Comparison of ENCODE assay signal across 28 cellular contexts in the genomic region with DNA sequence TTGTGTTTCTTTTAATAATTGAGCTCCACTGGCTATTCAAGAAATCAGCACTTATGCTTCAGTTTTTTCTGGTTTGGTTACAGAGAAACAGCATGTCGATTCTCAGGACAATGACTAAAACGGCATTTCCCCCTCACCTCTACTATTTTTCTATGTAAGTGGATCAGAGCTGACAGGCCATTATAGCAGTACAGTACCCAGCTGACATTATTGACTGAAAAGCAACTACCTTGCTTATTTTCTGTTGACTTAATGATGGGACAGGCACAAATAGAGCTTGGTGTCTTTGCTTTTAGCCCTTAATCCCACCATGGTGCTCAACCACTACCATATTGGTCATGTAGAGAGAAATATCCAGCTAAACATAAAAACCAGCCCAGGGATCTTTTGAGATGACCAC.
"Had no signal": no experiment of that assay in that cellular context is flagged by ENCODE, and none has a peak within 500 bp of the region (broad histone marks: within the 10 kb centered on the region; RNA-seq: fewer than 3 reads in every experiment).

No MANE protein-coding gene starts in this region.

- H3K27me3 Mint-ChIP-seq: dendritic cell treated with granulocyte-macrophage colony-stimulating factor and Interleukin-4, amounts not matched to agents 40 ng/mL and 50 ng/mL, for 4 days had no signal

- H3K4me3 ChIP-seq: colonic mucosa, coronary artery, dorsolateral prefrontal cortex, esophagus muscularis mucosa, esophagus squamous epithelium, gastrocnemius medialis, gastroesophageal sphincter, heart left ventricle, heart right ventricle, hepatocyte had no signal

- H3K27me3 ChIP-seq: colonic mucosa, dorsolateral prefrontal cortex, esophagus squamous epithelium, foreskin keratinocyte, gastrocnemius medialis, heart left ventricle, heart right ventricle, hepatocyte had no signal

- H3K27ac Mint-ChIP-seq: dendritic cell treated with granulocyte-macrophage colony-stimulating factor and Interleukin-4, amounts not matched to agents 40 ng/mL and 50 ng/mL, for 4 days; effector memory CD8-positive, alpha-beta T cell; endodermal cell had no signal

- H3K36me3 ChIP-seq: colonic mucosa, esophagus muscularis mucosa, esophagus squamous epithelium, gastrocnemius medialis, gastroesophageal sphincter, heart left ventricle, heart right ventricle had no signal

- H3K9me3 Mint-ChIP-seq: dendritic cell treated with granulocyte-macrophage colony-stimulating factor and Interleukin-4, amounts not matched to agents 40 ng/mL and 50 ng/mL, for 4 days; effector memory CD8-positive, alpha-beta T cell; endodermal cell had no signal

- H3K79me2 ChIP-seq: hepatocyte had no signal

- DNase-seq: colonic mucosa; cortex of kidney; dermis blood vessel endothelial cell; dorsolateral prefrontal cortex; effector CD4-positive, alpha-beta T cell; effector CD8-positive, alpha-beta T cell; effector memory CD4-positive, alpha-beta T cell; effector memory CD8-positive, alpha-beta T cell; endodermal cell; erythroblast; esophagus squamous epithelium; foreskin fibroblast; foreskin keratinocyte; foreskin melanocyte; gastrocnemius medialis; glutamatergic neuron; head of caudate nucleus; heart left ventricle; heart right ventricle had no signal

- ATAC-seq: effector memory CD8-positive, alpha-beta T cell; esophagus mucosa; foreskin keratinocyte; gastrocnemius medialis; gastroesophageal sphincter; heart left ventricle; heart right ventricle had no signal

- H2AFZ ChIP-seq: hepatocyte had no signal

- H3K9me3 ChIP-seq: colonic mucosa, esophagus muscularis mucosa, esophagus squamous epithelium, gastrocnemius medialis, gastroesophageal sphincter, heart left ventricle, heart right ventricle had no signal

- H3K4me3 Mint-ChIP-seq: dendritic cell treated with granulocyte-macrophage colony-stimulating factor and Interleukin-4, amounts not matched to agents 40 ng/mL and 50 ng/mL, for 4 days; effector memory CD8-positive, alpha-beta T cell; endodermal cell had no signal

- FAIRE-seq: endometrium, endothelial cell of umbilical vein had no signal

- H3K4me2 ChIP-seq: hepatocyte had no signal

- H3K27ac ChIP-seq: colonic mucosa, coronary artery, dorsolateral prefrontal cortex, epithelial cell of prostate, esophagus muscularis mucosa, esophagus squamous epithelium, foreskin keratinocyte, gastrocnemius medialis, gastroesophageal sphincter, heart left ventricle, heart right ventricle, hepatocyte had no signal
